10 cellular contexts compared by ENCODE assay signal in the genomic region with DNA sequence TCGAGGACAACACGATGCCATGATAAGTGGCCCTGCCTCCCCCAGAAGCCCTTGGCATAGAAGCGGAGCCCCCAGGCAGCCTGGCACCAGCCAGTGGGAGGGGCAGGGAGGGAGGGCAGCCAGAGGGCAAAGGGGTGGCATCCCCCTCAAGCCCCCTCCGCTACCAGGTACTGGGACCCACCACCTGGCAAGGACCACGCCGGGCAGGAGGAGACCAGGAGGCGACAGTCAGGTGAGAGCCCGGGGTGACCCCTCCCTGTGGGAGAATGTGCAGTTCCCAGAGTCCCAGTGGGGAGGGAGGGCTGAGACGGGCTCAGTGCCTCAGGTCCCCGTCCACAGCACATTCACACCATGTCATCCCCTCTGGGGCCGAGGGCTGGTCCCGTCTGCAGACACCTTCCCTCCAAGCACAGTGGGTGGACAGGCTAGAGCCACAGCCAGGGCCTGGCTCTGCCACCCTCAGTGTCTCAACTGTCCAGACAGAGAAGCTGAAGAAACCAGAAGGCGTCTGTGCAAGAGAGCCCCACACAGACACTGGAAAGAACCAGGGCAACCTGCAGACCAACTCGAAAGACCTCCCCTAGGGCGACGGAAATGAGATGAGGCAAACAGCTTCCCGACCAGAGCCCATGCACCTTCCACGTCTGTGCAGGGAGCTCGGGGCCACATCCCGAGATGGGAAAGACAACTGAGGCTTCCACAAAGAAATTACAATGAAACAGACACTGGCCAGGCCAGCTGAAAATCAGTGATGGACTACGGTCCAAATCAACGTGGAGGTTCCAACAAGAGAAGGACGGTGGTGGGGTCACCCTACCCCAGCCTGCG. TPM values are rescaled to one million over a fixed set of nuclear protein-coding genes. Genes with fewer than 3 reads are reported as not detected.
DNase-seq lines count a peak whose midpoint lies in the region; ATAC-seq and TF ChIP-seq lines count a peak whose summit lies in the region.
"Had no signal": no experiment of that assay in that cellular context is flagged by ENCODE, and none has a peak within 500 bp of the region (broad histone marks: within the 10 kb centered on the region; RNA-seq: fewer than 3 reads in every experiment).

No MANE protein-coding gene starts in this region.

- peaks cover 24 to 75% of the 10 kb centered on the region in 2 donors for H3K4me1 ChIP-seq in left lung

- H3K9me3 ChIP-seq in left lung = no peaks in the 10 kb centered on the region

- no peaks in the 10 kb centered on the region for H3K9me3 Mint-ChIP-seq in stimulated activated effector memory CD8-positive, alpha-beta T cell treated with anti-CD3 and anti-CD28 coated beads, Interleukin-12 subunit alpha, Interleukin-12 subunit beta, amount 100 ng/mL, for 72 hours

- peak overlapping the region in 1 of 2 donors; percentile 35 for H3K27ac ChIP-seq in left lung

- peaks cover 0 to 18% of the 10 kb centered on the region in 2 donors for H3K36me3 ChIP-seq in left lung

- H3K36me3 Mint-ChIP-seq in stimulated activated effector memory CD8-positive, alpha-beta T cell treated with anti-CD3 and anti-CD28 coated beads, Interleukin-12 subunit alpha, Interleukin-12 subunit beta, amount 100 ng/mL, for 72 hours = peaks cover 8% of the 10 kb centered on the region

- peak overlapping the region; percentile 76 for H3K27ac Mint-ChIP-seq in stimulated activated effector memory CD8-positive, alpha-beta T cell treated with anti-CD3 and anti-CD28 coated beads, Interleukin-12 subunit alpha, Interleukin-12 subunit beta, amount 100 ng/mL, for 72 hours

- peaks cover 52% of the 10 kb centered on the region for H3K4me1 Mint-ChIP-seq in stimulated activated effector memory CD8-positive, alpha-beta T cell treated with anti-CD3 and anti-CD28 coated beads, Interleukin-12 subunit alpha, Interleukin-12 subunit beta, amount 100 ng/mL, for 72 hours

- no peak overlapping the region for H3K4me3 ChIP-seq in left lung
- H3K4me3 ChIP-seq: GM12878, K562 had no signal

- intact Hi-C loops in left lung (cut with DNase I) = no loop called here

- DNase-seq in HT-29 (ENCODE audit: low spot score) (peak; percentile 5), T47D (ENCODE audit: low read depth in 1 of 2, low spot score in 1 of 2) (peak; percentile 51 to 59), left lung (peak; percentile 30 to 67), SKM-1 treated with dmso at 0.1 percent for 144 hours (lab: John Stamatoyannopoulos, UW; ENCODE audit: unreplicated experiment) (no peak)
- no peak for DNase-seq in stimulated activated effector memory CD8-positive, alpha-beta T cell treated with anti-CD3 and anti-CD28 coated beads, Interleukin-12 subunit alpha, Interleukin-12 subunit beta, amount 100 ng/mL, for 72 hours (ENCODE audit: low spot score in 2 of 2)
- DNase-seq in activated CD8-positive, alpha-beta memory T cell treated with anti-CD3 and anti-CD28 coated beads for 24 hours = no peak

- ATAC-seq in left lung (peak; percentile 20), HG03354 (IDR thresholded peaks at IDR 0.05; ENCODE audit: poor library complexity, severe bottlenecking, unreplicated experiment) (no peak), HG02588 (IDR thresholded peaks at IDR 0.05; ENCODE audit: unreplicated experiment) (no peak)
- ATAC-seq in stimulated activated effector memory CD8-positive, alpha-beta T cell treated with anti-CD3 and anti-CD28 coated beads, Interleukin-12 subunit alpha, Interleukin-12 subunit beta, amount 100 ng/mL, for 72 hours = no peak
- ATAC-seq: K562 had no signal

- TF ChIP-seq CTCF in left lung (IDR thresholded peaks at IDR 0.05) = no peak

- no peak overlapping the region for H3K4me3 Mint-ChIP-seq in stimulated activated effector memory CD8-positive, alpha-beta T cell treated with anti-CD3 and anti-CD28 coated beads, Interleukin-12 subunit alpha, Interleukin-12 subunit beta, amount 100 ng/mL, for 72 hours

- H3K27me3 ChIP-seq in left lung = no peaks in the 10 kb centered on the region

- in situ Hi-C loops in T47D (cut with HindIII; ENCODE audit: low pct_unique_long_range_greater_than_20kb, low sequenced_read_pairs) = no loop called here

RNA-seq across cellular contexts. Expression of gene BRD3, which starts 11.1 kb away (rescaled TPM):
- 15.8 and 21.8 TPM in 2 replicates for total RNA-seq in HT-29 (2014; rRNA removed; shearing (Covaris generic))
- 10 to 100 TPM; 27.0 to 37.3 TPM for total RNA-seq in left lung

RNA-seq across cellular contexts. Expression of gene BRD3OS, which starts 31.4 kb away (rescaled TPM):
- 14.2 and 21.0 TPM in 2 replicates for total RNA-seq in HT-29 (2014; rRNA removed; shearing (Covaris generic))
- 10 to 100 TPM; 15.8 to 17.6 TPM for total RNA-seq in left lung

Comparison
In these comparisons a context has a peak if more than half of its experiments do, and no peak if none do; other contexts are left out.
1. DNase-seq: peak in HT-29 (single experiment), T47D (2 of 2) and left lung (2 of 2); none in stimulated activated effector memory CD8-positive, alpha-beta T cell treated with anti-CD3 and anti-CD28 coated beads, Interleukin-12 subunit alpha, Interleukin-12 subunit beta, amount 100 ng/mL, for 72 hours (0 of 2), activated CD8-positive, alpha-beta memory T cell treated with anti-CD3 and anti-CD28 coated beads for 24 hours (single experiment) and SKM-1 treated with dmso at 0.1 percent for 144 hours (single experiment).